8 cellular contexts compared by ENCODE assay signal in genomic region chr2:200864206-200864976, GRCh38. TPM values are rescaled to one million over a fixed set of nuclear protein-coding genes. Genes with fewer than 3 reads are reported as not detected.
A peak's percentile ranks its signal among the peaks of the same experiment; 100 is the strongest.
DNase-seq lines count a peak whose midpoint lies in the region; ATAC-seq and TF ChIP-seq lines count a peak whose summit lies in the region.

Gene CLK1, minus strand, starts transcription at chr2:200864658. Its CDS starts 2,796 bp downstream, at chr2:200861862.

- H3K9me3 Mint-ChIP-seq in activated naive CD4-positive, alpha-beta T cell treated with anti-CD3 and anti-CD28 coated beads, Interleukin-2, amount 50 U/mL, for 72 hours: no peaks in the 10 kb centered on the region

- TF ChIP-seq CTCF in omental fat pad (IDR thresholded peaks at IDR 0.05): no peak

- peak; percentile 87 for ATAC-seq in HG02642 (IDR thresholded peaks at IDR 0.05; ENCODE audit: poor library complexity, unreplicated experiment)
- ATAC-seq in activated naive CD4-positive, alpha-beta T cell treated with anti-CD3 and anti-CD28 coated beads, Interleukin-2, amount 50 U/mL, for 72 hours: peak; percentile 83 to 87
- peak; percentile 88 for ATAC-seq in omental fat pad (ENCODE audit: low FRiP score)

- H3K27ac Mint-ChIP-seq in activated naive CD4-positive, alpha-beta T cell treated with anti-CD3 and anti-CD28 coated beads, Interleukin-2, amount 50 U/mL, for 72 hours: peak within 1 kb of the TSS; percentile 100

- peak; percentile 88 for DNase-seq in NCI-H1105 (lab: John Stamatoyannopoulos, UW)
- DNase-seq in SKM-1 (lab: John Stamatoyannopoulos, UW; ENCODE audit: unreplicated experiment): peak; percentile 73
- DNase-seq in activated naive CD4-positive, alpha-beta T cell treated with anti-CD3 and anti-CD28 coated beads, Interleukin-2, amount 50 U/mL, for 72 hours (ENCODE audit: low spot score in 2 of 2): peak; percentile 88 to 91
- no peak for DNase-seq in glomerular endothelial cell (ENCODE audit: extremely low read depth, low read depth, low spot score)
- DNase-seq in omental fat pad (ENCODE audit: low spot score): peak; percentile 86

- peak within 1 kb of the TSS; percentile 100 for H3K27ac ChIP-seq in temporal lobe (ENCODE audit: low read depth, low read length)

- H3K36me3 Mint-ChIP-seq in activated naive CD4-positive, alpha-beta T cell treated with anti-CD3 and anti-CD28 coated beads, Interleukin-2, amount 50 U/mL, for 72 hours: peaks cover 45 to 50% of the 10 kb centered on the region in 2 donors

- TF ChIP-seq POLR2A in GM10847 (IDR thresholded peaks at IDR 0.05; ENCODE audit: extremely low read depth, insufficient read length): peak; percentile 98

RNA-seq across cellular contexts. Expression of gene CLK1, which starts in this region (rescaled TPM):
- 100 to 1,000 TPM; 138 to 261 TPM for total RNA-seq in activated naive CD4-positive, alpha-beta T cell treated with anti-CD3 and anti-CD28 coated beads, Interleukin-2, amount 50 U/mL, for 72 hours
- total RNA-seq in glomerular endothelial cell: 41.5 and 54.4 TPM in 2 replicates
- 100 to 1,000 TPM; 115 to 224 (median 126) TPM for total RNA-seq in omental fat pad
- 168 TPM for total RNA-seq in temporal lobe
